22 cellular contexts compared by ENCODE assay signal in genomic region chr21:39956586-39956985, GRCh38.
DNase-seq lines count a peak whose midpoint lies in the region; ATAC-seq, FAIRE-seq and TF ChIP-seq lines count a peak whose summit lies in the region.
"Had no signal": no experiment of that assay in that cellular context is flagged by ENCODE, and none has a peak within 500 bp of the region (broad histone marks: within the 10 kb centered on the region; RNA-seq: fewer than 3 reads in every experiment).

No MANE protein-coding gene starts in this region.

- intact Hi-C loops in ovary (cut with DNase I) = no loop called here

- TF ChIP-seq CTCF in GM23338 (conservative IDR thresholded peaks at IDR 0.05; ENCODE audit: low read depth in 2 of 2) (no peak), gastroesophageal sphincter (IDR thresholded peaks at IDR 0.05) (no peak), ovary (IDR thresholded peaks at IDR 0.05) (no peak)

- ATAC-seq in GM23338 = peak; percentile 45; the same call in 2 of the 3 replicates
- ATAC-seq in gastroesophageal sphincter = no peak
- ATAC-seq in HG02642 (IDR thresholded peaks at IDR 0.05; ENCODE audit: poor library complexity, unreplicated experiment) = no peak
- ATAC-seq: A549; CD8-positive, alpha-beta T cell had no signal

- H3K4me3 Mint-ChIP-seq in GM23338 = no peak overlapping the region
- H3K4me3 Mint-ChIP-seq: B cell; CD4-positive, alpha-beta T cell; CD8-positive, alpha-beta T cell had no signal

- H3K27ac Mint-ChIP-seq in GM23338 = no peak overlapping the region
- H3K27ac Mint-ChIP-seq: B cell; CD4-positive, alpha-beta T cell; CD8-positive, alpha-beta T cell had no signal

- H3F3A ChIP-seq in GM23338 (replicated peaks; ENCODE audit: low read depth) = no peaks in the 10 kb centered on the region

- peaks cover 7% of the 10 kb centered on the region for H3K4me1 Mint-ChIP-seq in GM23338
- H3K4me1 Mint-ChIP-seq: B cell had no signal

- 71 to 85% methylated on average over 4 of the region's 4 CpGs for WGBS in gastroesophageal sphincter (ENCODE audit: low coverage in 1 of 2), 2 donors
- WGBS in ovary, 3 donors = 88 to 91% (median 89%) methylated on average over 4 of the region's 4 CpGs

- H3K36me3 ChIP-seq in GM23338 (ENCODE audit: insufficient read depth) (no peaks in the 10 kb centered on the region), gastroesophageal sphincter (no peaks in the 10 kb centered on the region), ovary (no peaks in the 10 kb centered on the region)
- H3K36me3 ChIP-seq: BLaER1 treated with 17β-estradiol and CSF1 and Interleukin-3, amounts not matched to agents 10 nM and 100 nM had no signal

- peaks cover 16% of the 10 kb centered on the region for H3K4me1 ChIP-seq in GM23338 (ENCODE audit: insufficient read depth)
- H3K4me1 ChIP-seq in gastroesophageal sphincter = peaks cover 0 to 36% (median 6%) of the 10 kb centered on the region in 3 donors
- no peaks in the 10 kb centered on the region for H3K4me1 ChIP-seq in ovary (ENCODE audit: insufficient read depth)
- H3K4me1 ChIP-seq: A549; BLaER1 treated with 17β-estradiol and CSF1 and Interleukin-3, amounts not matched to agents 10 nM and 100 nM had no signal

- TF ChIP-seq EP300 in gastroesophageal sphincter (IDR thresholded peaks at IDR 0.05) (no peak), ovary (IDR thresholded peaks at IDR 0.05) (no peak)

- peaks cover 10% of the 10 kb centered on the region; the same call in 1 of the 2 replicates for H3K9me2 ChIP-seq in GM23338 (ENCODE audit: insufficient read depth)

- no peaks in the 10 kb centered on the region for H4K20me1 ChIP-seq in GM23338 (replicated peaks; ENCODE audit: insufficient read depth)
- H4K20me1 ChIP-seq: BLaER1 treated with 17β-estradiol and CSF1 and Interleukin-3, amounts not matched to agents 10 nM and 100 nM had no signal

- H3K4me3 ChIP-seq in GM23338 (no peak overlapping the region), gastroesophageal sphincter (no peak overlapping the region), ovary (no peak overlapping the region)
- H3K4me3 ChIP-seq: A549; BLaER1 treated with 17β-estradiol and CSF1 and Interleukin-3, amounts not matched to agents 10 nM and 100 nM had no signal

- H3K79me2 ChIP-seq in GM23338 (replicated peaks; ENCODE audit: insufficient read depth) = no peaks in the 10 kb centered on the region

- peaks cover 5% of the 10 kb centered on the region for H3K36me3 Mint-ChIP-seq in GM23338 (ENCODE audit: low read depth)
- H3K36me3 Mint-ChIP-seq: CD8-positive, alpha-beta T cell had no signal

- H3K9me3 Mint-ChIP-seq in GM23338 = peaks cover 28% of the 10 kb centered on the region

- FAIRE-seq in HTR-8/SVneo (lab: Jason Lieb, UNC) = no peak
- FAIRE-seq: A549, D721Med, G401.6, GM12891, GM19239 had no signal

- TF ChIP-seq POLR2A in gastroesophageal sphincter (IDR thresholded peaks at IDR 0.05) (no peak), ovary (IDR thresholded peaks at IDR 0.05) (no peak)

- H3K27me3 ChIP-seq in GM23338 (ENCODE audit: insufficient read depth) (no peaks in the 10 kb centered on the region), gastroesophageal sphincter (no peaks in the 10 kb centered on the region), ovary (no peaks in the 10 kb centered on the region)
- H3K27me3 ChIP-seq: BLaER1 treated with 17β-estradiol and CSF1 and Interleukin-3, amounts not matched to agents 10 nM and 100 nM had no signal

- peak; percentile 10 for DNase-seq in GM23338 (ENCODE audit: low spot score)
- peak; percentile 65 for DNase-seq in RPMI8226
- DNase-seq in HTR-8/SVneo (ENCODE audit: insufficient read length, low spot score) = no peak
- no peak for DNase-seq in ovary
- DNase-seq: AML-193; Caco-2; Calu3; CD4-positive, alpha-beta T cell; CD8-positive, alpha-beta T cell; DMS79 treated with DMSO at 0.1 percent for 48 hours; GF-D8 had no signal

- no peak overlapping the region for H3K27ac ChIP-seq in GM23338 (ENCODE audit: low read depth)
- H3K27ac ChIP-seq in gastroesophageal sphincter = peak overlapping the region; percentile 34 to 64 (median 56)
- H3K27ac ChIP-seq in ovary = no peak overlapping the region
- H3K27ac ChIP-seq: 22Rv1; A549; BLaER1 treated with 17β-estradiol and CSF1 and Interleukin-3, amounts not matched to agents 10 nM and 100 nM; C4-2B had no signal

- H2AFZ ChIP-seq in GM23338 = peak overlapping the region; percentile 16; the same call in 1 of the 2 replicates

- no peak overlapping the region for H3K4me2 ChIP-seq in GM23338
- H3K4me2 ChIP-seq: A549; BLaER1 treated with 17β-estradiol and CSF1 and Interleukin-3, amounts not matched to agents 10 nM and 100 nM had no signal

- H3K9me3 ChIP-seq in gastroesophageal sphincter (peaks cover 0 to 11% (median 0%) of the 10 kb centered on the region in 3 donors), ovary (no peaks in the 10 kb centered on the region)
- H3K9me3 ChIP-seq: A549 had no signal

- H3K27me3 Mint-ChIP-seq in GM23338 (ENCODE audit: insufficient read depth, low read depth, poor library complexity) = peaks cover 4% of the 10 kb centered on the region
- H3K27me3 Mint-ChIP-seq: B cell; CD4-positive, alpha-beta T cell had no signal

TF ChIP-seq in GM23338, 12 proteins besides CTCF, POLR2A, EP300 and RAD21 (continues in another document):
- TF ChIP-seq EZH2 (IDR thresholded peaks at IDR 0.05; ENCODE audit: low read depth, unreplicated experiment) = no peak
- TF ChIP-seq ZNF462 (CRISPR knock-in tag; IDR thresholded peaks at IDR 0.05) = no peak
- no peak for TF ChIP-seq CREB1 (CRISPR knock-in tag; IDR thresholded peaks at IDR 0.05; ENCODE audit: low read depth)
- no peak for TF ChIP-seq STAT1 (IDR thresholded peaks at IDR 0.05; ENCODE audit: unreplicated experiment)
- no peak for TF ChIP-seq JUNB (IDR thresholded peaks at IDR 0.05; ENCODE audit: unreplicated experiment)

Comparison
In these comparisons a context has a peak if more than half of its experiments do, and no peak if none do; other contexts are left out.
1. DNase-seq: peak in GM23338 (single experiment) and RPMI8226 (single experiment); none in HTR-8/SVneo (single experiment) and ovary (0 of 5).
2. H3K27ac ChIP-seq: peak in gastroesophageal sphincter (4 of 4); none in GM23338 (single experiment) and ovary (0 of 2).